Comparison of ENCODE assay signal across 28 cellular contexts in the genomic region with DNA sequence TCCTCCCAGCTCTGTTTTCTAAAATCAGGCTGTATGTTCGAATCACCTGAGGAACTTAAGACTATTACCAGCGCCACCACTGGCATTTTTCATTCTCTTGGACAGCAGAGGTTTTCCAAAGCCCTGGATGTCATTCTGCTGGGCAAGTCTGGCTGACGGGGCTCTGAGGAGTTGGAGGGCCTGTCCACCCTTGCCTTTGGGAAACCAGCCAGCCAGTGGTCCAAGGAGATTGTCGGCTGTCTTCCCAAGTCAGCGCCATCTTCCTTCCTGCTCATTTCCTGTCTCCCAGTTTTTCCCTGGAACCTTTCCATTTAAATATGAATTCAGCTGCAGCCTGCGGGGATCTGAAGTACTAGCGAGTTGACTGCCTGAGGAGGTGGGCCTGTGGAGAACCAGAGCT.
"Had no signal": no experiment of that assay in that cellular context is flagged by ENCODE, and none has a peak within 500 bp of the region (broad histone marks: within the 10 kb centered on the region; RNA-seq: fewer than 3 reads in every experiment).

No MANE protein-coding gene starts in this region.

- H3K9me3 ChIP-seq: adrenal gland, body of pancreas, neutrophil, pancreas, prostate gland, upper lobe of left lung had no signal

- DNase-seq: activated CD4-positive, alpha-beta T cell treated with anti-CD3 and anti-CD28 coated beads for 1 hour; activated CD4-positive, alpha-beta T cell treated with anti-CD3 and anti-CD28 coated beads, Interleukin-2, amount 50 U/mL, for 1 hour; activated CD8-positive, alpha-beta memory T cell treated with anti-CD3 and anti-CD28 coated beads, Interleukin-2, amount 10 ng/mL, durations not matched to agents 7 days and 5 days; activated CD8-positive, alpha-beta T cell treated with anti-CD3 and anti-CD28 coated beads for 36 hours; activated gamma-delta T cell treated with Interleukin-2 at 50 U/mL for 16 hours; activated T-cell treated with anti-CD3 and anti-CD28 coated beads for 4 hours; aorta; body of pancreas; dermis blood vessel endothelial cell; effector CD4-positive, alpha-beta T cell; left ventricle myocardium superior; nephron progenitor cell; pancreas; retina; sigmoid colon; stimulated activated CD4-positive, alpha-beta T cell treated with anti-CD3 and anti-CD28 coated beads, Interleukin-1b, Interleukin-23, amount 100 ng/mL, for 48 hours; stimulated activated CD4-positive, alpha-beta T cell treated with anti-CD3 and anti-CD28 coated beads, Interleukin-4, amount 100 ng/mL, for 4 hours; stimulated activated CD8-positive, alpha-beta memory T cell treated with anti-CD3 and anti-CD28 coated beads, Interleukin-4, amount 100 ng/mL, for 48 hours; stimulated activated naive CD8-positive, alpha-beta T cell treated with anti-CD3 and anti-CD28 coated beads, Interleukin-15, amount 100 ng/mL, for 72 hours; substantia nigra; T-helper 2 cell; upper lobe of left lung had no signal

- ATAC-seq: activated CD8-positive, alpha-beta memory T cell treated with anti-CD3 and anti-CD28 coated beads, Interleukin-2, amount 10 ng/mL, durations not matched to agents 7 days and 5 days; activated CD8-positive, alpha-beta T cell treated with anti-CD3 and anti-CD28 coated beads for 36 hours; activated naive CD4-positive, alpha-beta T cell treated with anti-CD3 and anti-CD28 coated beads, Interleukin-2, amount 50 U/mL, for 72 hours; body of pancreas; left ventricle myocardium superior; pancreas; stimulated activated memory B cell treated with anti-CD40 and anti-IgM and Interleukin-4, amounts not matched to agents 10 μg/mL and 1 μg/mL and 100 μg/mL, for 72 hours; stimulated activated naive CD8-positive, alpha-beta T cell treated with anti-CD3 and anti-CD28 coated beads, Interleukin-15, amount 100 ng/mL, for 72 hours had no signal

- H3K4me3 ChIP-seq: adrenal gland, body of pancreas, pancreas, prostate gland, sigmoid colon, upper lobe of left lung had no signal

- H3K27ac Mint-ChIP-seq: activated CD8-positive, alpha-beta memory T cell treated with anti-CD3 and anti-CD28 coated beads, Interleukin-2, amount 10 ng/mL, durations not matched to agents 7 days and 5 days; activated T-helper 1 cell treated with anti-CD3 and anti-CD28 coated beads, Interleukin-12 subunit alpha, Interleukin-12 subunit beta, Interleukin-2, Interleukin-4 antibody, amounts not matched to agents 30 ng/mL and 10 ng/mL and 1 ng/mL, durations not matched to agents 14 hours and 24 hours and 36 hours; stimulated activated memory B cell treated with anti-CD40 and anti-IgM and Interleukin-4, amounts not matched to agents 10 μg/mL and 1 μg/mL and 100 μg/mL, for 72 hours had no signal

- H3K9me3 Mint-ChIP-seq: activated CD8-positive, alpha-beta T cell treated with anti-CD3 and anti-CD28 coated beads for 36 hours; activated naive CD4-positive, alpha-beta T cell treated with anti-CD3 and anti-CD28 coated beads, Interleukin-2, amount 50 U/mL, for 72 hours; activated T-helper 1 cell treated with anti-CD3 and anti-CD28 coated beads, Interleukin-12 subunit alpha, Interleukin-12 subunit beta, Interleukin-2, Interleukin-4 antibody, amounts not matched to agents 30 ng/mL and 10 ng/mL and 1 ng/mL, durations not matched to agents 14 hours and 24 hours and 36 hours; stimulated activated naive CD8-positive, alpha-beta T cell treated with anti-CD3 and anti-CD28 coated beads, Interleukin-15, amount 100 ng/mL, for 72 hours had no signal

- H3K4me3 Mint-ChIP-seq: activated CD8-positive, alpha-beta memory T cell treated with anti-CD3 and anti-CD28 coated beads, Interleukin-2, amount 10 ng/mL, durations not matched to agents 7 days and 5 days; activated CD8-positive, alpha-beta T cell treated with anti-CD3 and anti-CD28 coated beads for 36 hours; activated T-helper 1 cell treated with anti-CD3 and anti-CD28 coated beads, Interleukin-12 subunit alpha, Interleukin-12 subunit beta, Interleukin-2, Interleukin-4 antibody, amounts not matched to agents 30 ng/mL and 10 ng/mL and 1 ng/mL, durations not matched to agents 14 hours and 24 hours and 36 hours; nephron progenitor cell; stimulated activated memory B cell treated with anti-CD40 and anti-IgM and Interleukin-4, amounts not matched to agents 10 μg/mL and 1 μg/mL and 100 μg/mL, for 72 hours; stimulated activated naive CD8-positive, alpha-beta T cell treated with anti-CD3 and anti-CD28 coated beads, Interleukin-15, amount 100 ng/mL, for 72 hours had no signal

- H3K27ac ChIP-seq: adrenal gland, body of pancreas, neutrophil, pancreas, prostate gland, upper lobe of left lung had no signal

- H3K36me3 Mint-ChIP-seq: activated CD8-positive, alpha-beta memory T cell treated with anti-CD3 and anti-CD28 coated beads, Interleukin-2, amount 10 ng/mL, durations not matched to agents 7 days and 5 days; stimulated activated memory B cell treated with anti-CD40 and anti-IgM and Interleukin-4, amounts not matched to agents 10 μg/mL and 1 μg/mL and 100 μg/mL, for 72 hours had no signal

- H3K27me3 Mint-ChIP-seq: activated CD8-positive, alpha-beta memory T cell treated with anti-CD3 and anti-CD28 coated beads, Interleukin-2, amount 10 ng/mL, durations not matched to agents 7 days and 5 days; activated CD8-positive, alpha-beta T cell treated with anti-CD3 and anti-CD28 coated beads for 36 hours; stimulated activated memory B cell treated with anti-CD40 and anti-IgM and Interleukin-4, amounts not matched to agents 10 μg/mL and 1 μg/mL and 100 μg/mL, for 72 hours; stimulated activated naive CD8-positive, alpha-beta T cell treated with anti-CD3 and anti-CD28 coated beads, Interleukin-15, amount 100 ng/mL, for 72 hours had no signal

- H3K36me3 ChIP-seq: adrenal gland, neutrophil, pancreas, prostate gland, sigmoid colon, upper lobe of left lung had no signal

- H3K4me1 Mint-ChIP-seq: activated CD8-positive, alpha-beta memory T cell treated with anti-CD3 and anti-CD28 coated beads, Interleukin-2, amount 10 ng/mL, durations not matched to agents 7 days and 5 days; stimulated activated memory B cell treated with anti-CD40 and anti-IgM and Interleukin-4, amounts not matched to agents 10 μg/mL and 1 μg/mL and 100 μg/mL, for 72 hours had no signal

- H3K27me3 ChIP-seq: adrenal gland, body of pancreas, neutrophil, pancreas, sigmoid colon, upper lobe of left lung had no signal

- H3K4me1 ChIP-seq: body of pancreas, pancreas, prostate gland, upper lobe of left lung had no signal
